In the genomic region with DNA sequence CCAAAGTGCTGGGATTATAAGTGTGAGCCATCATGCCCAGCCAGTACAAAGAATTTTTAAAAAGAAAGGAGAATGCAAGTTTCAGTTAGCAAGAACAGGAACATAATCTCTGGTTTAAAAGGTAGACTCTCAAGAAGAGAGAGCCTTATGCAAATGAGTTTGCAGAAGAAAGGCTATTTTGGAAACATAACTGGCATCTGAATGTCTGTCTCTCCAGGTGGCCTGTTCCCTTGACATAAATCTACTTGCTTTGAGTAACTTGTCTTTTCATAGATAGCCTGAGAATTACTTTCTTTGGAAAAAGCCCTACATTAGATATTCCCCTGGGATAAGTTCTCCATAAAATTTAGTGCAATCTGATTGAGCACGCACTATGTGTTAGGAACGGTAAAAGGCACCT, we compare ENCODE assay signal across 10 cellular contexts.
DNase-seq lines count a peak whose midpoint lies in the region; ATAC-seq lines count a peak whose summit lies in the region.
"Had no signal": no experiment of that assay in that cellular context is flagged by ENCODE, and none has a peak within 500 bp of the region (broad histone marks: within the 10 kb centered on the region; RNA-seq: fewer than 3 reads in every experiment).

No MANE protein-coding gene starts in this region.

- ATAC-seq in GM18517 (IDR thresholded peaks at IDR 0.05; ENCODE audit: unreplicated experiment) (peak; percentile 80), GM21360 (IDR thresholded peaks at IDR 0.05; ENCODE audit: unreplicated experiment) (peak; percentile 80), HG02870 (IDR thresholded peaks at IDR 0.05; ENCODE audit: unreplicated experiment) (peak; percentile 83), HG03558 (IDR thresholded peaks at IDR 0.05; ENCODE audit: extremely low read depth, unreplicated experiment) (peak; percentile 57)
- ATAC-seq: stimulated activated naive CD8-positive, alpha-beta T cell treated with anti-CD3 and anti-CD28 coated beads, Interleukin-15, Interleukin-2, amounts not matched to agents 100 U/mL and 50 U/mL, for 24 hours had no signal

- no peak for DNase-seq in nucleus accumbens (lab: John Stamatoyannopoulos, UW)
- DNase-seq in activated T-cell treated with anti-CD3 and anti-CD28 coated beads, Interleukin-2, amount 50 U/mL, for 1 hour = no peak
- DNase-seq in effector CD4-positive, alpha-beta T cell = no peak
- DNase-seq in putamen (ENCODE audit: low spot score) = no peak
- DNase-seq: mesendoderm; stimulated activated naive CD8-positive, alpha-beta T cell treated with anti-CD3 and anti-CD28 coated beads, Interleukin-15, Interleukin-2, amounts not matched to agents 100 U/mL and 50 U/mL, for 24 hours had no signal
